ENCODE assay signal across 9 cellular contexts in the genomic region with DNA sequence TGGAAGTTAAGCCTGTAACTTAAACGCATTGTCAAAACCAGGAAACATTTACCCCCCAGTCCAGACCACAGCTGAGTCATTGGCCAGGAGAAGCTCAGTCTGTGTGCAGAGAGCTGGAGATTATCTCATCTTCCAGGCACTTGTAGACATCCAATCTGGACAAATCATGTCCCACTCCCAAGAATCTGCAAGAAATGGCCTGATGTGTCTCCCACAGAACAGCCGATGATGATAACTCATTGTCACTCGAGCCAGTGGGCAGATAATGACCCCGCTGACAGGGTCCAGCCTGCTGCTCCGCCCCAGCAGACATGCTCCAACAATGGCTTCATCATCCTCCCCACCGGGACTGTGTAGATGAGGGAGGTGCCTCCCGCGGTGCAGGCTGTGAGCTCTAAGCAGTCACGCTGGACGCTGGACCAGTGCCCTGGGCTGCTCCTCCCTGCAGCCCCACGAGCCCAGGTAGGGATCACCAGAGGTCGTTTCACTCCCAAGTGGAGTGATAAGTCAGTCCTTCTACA.
DNase-seq lines count a peak whose midpoint lies in the region; TF ChIP-seq lines count a peak whose summit lies in the region.
"Had no signal": no experiment of that assay in that cellular context is flagged by ENCODE, and none has a peak within 500 bp of the region (broad histone marks: within the 10 kb centered on the region; RNA-seq: fewer than 3 reads in every experiment).

No MANE protein-coding gene starts in this region.

- peak overlapping the region; percentile 76 for H3K27ac ChIP-seq in mesenchymal stem cell (ENCODE audit: low read length, poor library complexity, severe bottlenecking)
- H3K27ac ChIP-seq in dorsolateral prefrontal cortex, result no peak overlapping the region
- H3K27ac ChIP-seq in ovary, result no peak overlapping the region

- H3K4me3 ChIP-seq in MG63 (no peak overlapping the region), cardiac fibroblast (replicated peaks in 1 of 2; ENCODE audit: low read depth in 2 of 2, low read length in 2 of 2) (peak overlapping the region in 1 of 2 donors; percentile 30), mesenchymal stem cell (ENCODE audit: insufficient read depth in 1 of 2, low read depth in 1 of 2, low read length in 2 of 2) (peak overlapping the region in 1 of 2 experiments; percentile 57), dorsolateral prefrontal cortex (no peak overlapping the region), ovary (no peak overlapping the region)

- no peak for TF ChIP-seq EP300 in ovary (IDR thresholded peaks at IDR 0.05)

- H3K9ac ChIP-seq in mesenchymal stem cell (ENCODE audit: low read length), result peak overlapping the region; percentile 62

- H3K27me3 ChIP-seq in MG63 (no peaks in the 10 kb centered on the region), mesenchymal stem cell (ENCODE audit: control insufficient read depth in 1 of 2, insufficient read depth in 1 of 2, low read length in 2 of 2) (peaks cover 0 to 34% of the 10 kb centered on the region in 2 experiments), dorsolateral prefrontal cortex (peaks cover 0 to 42% (median 12%) of the 10 kb centered on the region in 45 donors), ovary (no peaks in the 10 kb centered on the region)

- H3K9me3 ChIP-seq in MG63, result no peaks in the 10 kb centered on the region
- H3K9me3 ChIP-seq in mesenchymal stem cell (ENCODE audit: control insufficient read depth, low read length), result peaks cover 7% of the 10 kb centered on the region
- H3K9me3 ChIP-seq in ovary, result no peaks in the 10 kb centered on the region

- H3K4me1 ChIP-seq in mesenchymal stem cell (ENCODE audit: control insufficient read depth, insufficient read depth, low read depth, low read length), result peaks cover 24% of the 10 kb centered on the region
- no peaks in the 10 kb centered on the region for H3K4me1 ChIP-seq in ovary (ENCODE audit: insufficient read depth)

- 5% methylated on average over 12 of the region's 12 CpGs for WGBS in mesenchymal stem cell
- WGBS in ovary, 3 donors, result 4 to 9% (median 6%) methylated on average over 12 of the region's 12 CpGs

- TF ChIP-seq CTCF in cardiac fibroblast (IDR thresholded peaks at IDR 0.05; ENCODE audit: low read depth, low read length) (no peak), dorsolateral prefrontal cortex (IDR thresholded peaks at IDR 0.05 in 54 of 56, conservative IDR thresholded peaks at IDR 0.05 in 2 of 56; ENCODE audit: low read depth in 1 of 56, partially characterized antibody in 56 of 56) (no peak), ovary (IDR thresholded peaks at IDR 0.05) (no peak)

- H3K4ac ChIP-seq in mesenchymal stem cell (ENCODE audit: low read depth in 1 of 2, low read length in 2 of 2), result peak overlapping the region; percentile 14 to 18

- no peak for TF ChIP-seq POLR2A in ovary (IDR thresholded peaks at IDR 0.05)

- peak; percentile 92 for DNase-seq in AG08396 (ENCODE audit: low spot score)
- DNase-seq in MG63, result peak; percentile 77
- DNase-seq in cardiac fibroblast (ENCODE audit: low read depth in 2 of 2), result peak; percentile 73 to 92
- DNase-seq in mesenchymal stem cell, result peak; percentile 94
- DNase-seq in dorsolateral prefrontal cortex, result no peak
- no peak for DNase-seq in NAMALWA (ENCODE audit: low spot score)
- DNase-seq in stimulated activated naive CD4-positive, alpha-beta T cell (lab: John Stamatoyannopoulos, UW), result no peak
- no peak for DNase-seq in ovary
- DNase-seq: RPMI8226 had no signal

- H2BK15ac ChIP-seq in mesenchymal stem cell (ENCODE audit: low read depth, poor library complexity, severe bottlenecking), result no peak overlapping the region

- H3K4me2 ChIP-seq in mesenchymal stem cell (ENCODE audit: low read length, poor library complexity, severe bottlenecking), result peak overlapping the region; percentile 40

- H2BK5ac ChIP-seq in mesenchymal stem cell (ENCODE audit: low read depth, low read length, poor library complexity, severe bottlenecking), result no peak overlapping the region

- peak overlapping the region in 1 of 2 experiments; percentile 85 for H3K18ac ChIP-seq in mesenchymal stem cell (ENCODE audit: low read depth in 1 of 2, low read length in 2 of 2)

- intact Hi-C loops in dorsolateral prefrontal cortex (cut with DNase I) (no loop called here), ovary (cut with DNase I) (no loop called here)

- peak overlapping the region; percentile 59 to 86 for H2BK12ac ChIP-seq in mesenchymal stem cell (ENCODE audit: low read length in 2 of 2)

- H3K14ac ChIP-seq in mesenchymal stem cell (ENCODE audit: low read length in 2 of 2), result no peak overlapping the region

- H3K36me3 ChIP-seq in MG63 (no peaks in the 10 kb centered on the region), mesenchymal stem cell (ENCODE audit: control insufficient read depth in 1 of 2, insufficient read depth in 2 of 2, low read depth in 1 of 2, low read length in 2 of 2) (no peaks in the 10 kb centered on the region), ovary (no peaks in the 10 kb centered on the region)

- no peak overlapping the region for H2AK5ac ChIP-seq in mesenchymal stem cell (ENCODE audit: low read length, severe bottlenecking)

- H3K23ac ChIP-seq in mesenchymal stem cell (ENCODE audit: low read length in 2 of 2), result no peak overlapping the region

- peak overlapping the region; percentile 74 for H4K8ac ChIP-seq in mesenchymal stem cell (ENCODE audit: low read length)

- H3K79me1 ChIP-seq in mesenchymal stem cell (replicated peaks; ENCODE audit: low read length, poor library complexity, severe bottlenecking), result no peaks in the 10 kb centered on the region

- H2AFZ ChIP-seq in mesenchymal stem cell (ENCODE audit: low read depth, low read length), result peak overlapping the region; percentile 68

- no peak overlapping the region for H2BK120ac ChIP-seq in mesenchymal stem cell (ENCODE audit: low read depth, low read length)

- no peak overlapping the region for H4K91ac ChIP-seq in mesenchymal stem cell (ENCODE audit: low read length)

Comparison
In these comparisons a context has a peak if more than half of its experiments do, and no peak if none do; other contexts are left out.
1. DNase-seq: peak in AG08396 (single experiment), MG63 (single experiment), cardiac fibroblast (2 of 2) and mesenchymal stem cell (single experiment); none in dorsolateral prefrontal cortex (0 of 10), NAMALWA (single experiment), stimulated activated naive CD4-positive, alpha-beta T cell (0 of 6) and ovary (0 of 5).